ENCODE assay signal across 19 cellular contexts in genomic region chr7:48173313-48173712, GRCh38. TPM values are rescaled to one million over a fixed set of nuclear protein-coding genes. Genes with fewer than 3 reads are reported as not detected.
DNase-seq lines count a peak whose midpoint lies in the region; ATAC-seq, FAIRE-seq and TF ChIP-seq lines count a peak whose summit lies in the region.
"Had no signal": no experiment of that assay in that cellular context is flagged by ENCODE, and none has a peak within 500 bp of the region (broad histone marks: within the 10 kb centered on the region; RNA-seq: fewer than 3 reads in every experiment).

No MANE protein-coding gene starts in this region.

- H3K27ac ChIP-seq in A673 (ENCODE audit: low read depth, low read length, poor library complexity, severe bottlenecking), result no peak overlapping the region
- no peak overlapping the region for H3K27ac ChIP-seq in astrocyte (ENCODE audit: low read depth, low read length)
- no peak overlapping the region for H3K27ac ChIP-seq in thyroid gland
- H3K27ac ChIP-seq: BLaER1 treated with 17β-estradiol and CSF1 and Interleukin-3, amounts not matched to agents 10 nM and 100 nM; GM23248 had no signal

- DNase-seq in A673 (ENCODE audit: low spot score), result no peak
- peak; percentile 95 for DNase-seq in LNCaP clone FGC (ENCODE audit: low read depth)
- DNase-seq in astrocyte (ENCODE audit: low read depth), result no peak
- no peak for DNase-seq in stimulated activated CD4-positive, alpha-beta T cell treated with anti-CD3 and anti-CD28 coated beads, Interleukin-15, amount 100 ng/mL, for 24 hours
- no peak for DNase-seq in thyroid gland
- DNase-seq: 8988T; CD8-positive, alpha-beta T cell; DMS 273 treated with DMSO at 0.1 percent for 48 hours; DMS79; GDM1 had no signal

- POLR2A ChIA-PET in A673 (lab: Charles Lee; ENCODE audit: low non-redundant PET), result no interaction called here

- FAIRE-seq in astrocyte (lab: Jason Lieb, UNC), result no peak
- FAIRE-seq: GM12892, GM18507, H54 had no signal

- H3K4me2 ChIP-seq in astrocyte (ENCODE audit: low read length), result peak overlapping the region; percentile 56
- H3K4me2 ChIP-seq: BLaER1 treated with 17β-estradiol and CSF1 and Interleukin-3, amounts not matched to agents 10 nM and 100 nM had no signal

- no peaks in the 10 kb centered on the region for H3K9me3 ChIP-seq in A673 (ENCODE audit: low read depth, low read length, poor library complexity, severe bottlenecking)
- H3K9me3 ChIP-seq in astrocyte (ENCODE audit: insufficient read depth, low read depth, low read length), result no peaks in the 10 kb centered on the region
- H3K9me3 ChIP-seq in thyroid gland, result no peaks in the 10 kb centered on the region

- no peaks in the 10 kb centered on the region for H3K4me1 Mint-ChIP-seq in astrocyte (ENCODE audit: low read depth, unreplicated experiment)
- H3K4me1 Mint-ChIP-seq: B cell had no signal

- H2AFZ ChIP-seq in astrocyte (ENCODE audit: low read depth, low read length), result no peak overlapping the region
- H2AFZ ChIP-seq: GM23248 had no signal

- TF ChIP-seq CTCF in A673 (conservative IDR thresholded peaks at IDR 0.05; ENCODE audit: low read depth, low read length) (no peak), LNCaP clone FGC (IDR thresholded peaks at IDR 0.05; ENCODE audit: control insufficient read depth, extremely low read depth, insufficient read depth) (no peak), astrocyte (IDR thresholded peaks at IDR 0.05; ENCODE audit: insufficient read depth, low read depth, low read length) (no peak), thyroid gland (IDR thresholded peaks at IDR 0.05) (no peak)

- no TSS peak for BruUV-seq in A673 (replicated peaks; lab: Mats Ljungman, UMichigan)

- no peak for TF ChIP-seq POLR2A in thyroid gland (IDR thresholded peaks at IDR 0.05)

- H3K4me1 ChIP-seq in A673 (ENCODE audit: insufficient read depth, low read length, poor library complexity, severe bottlenecking) (no peaks in the 10 kb centered on the region), astrocyte (ENCODE audit: insufficient read depth, low read length) (peaks cover 9% of the 10 kb centered on the region), thyroid gland (peaks cover 0 to 3% of the 10 kb centered on the region in 2 donors)

- H3K36me3 Mint-ChIP-seq in astrocyte (ENCODE audit: low read depth, unreplicated experiment), result no peaks in the 10 kb centered on the region
- H3K36me3 Mint-ChIP-seq: CD8-positive, alpha-beta T cell had no signal

- no peak overlapping the region for H3K9ac ChIP-seq in astrocyte (ENCODE audit: low read length)
- H3K9ac ChIP-seq: BLaER1 treated with 17β-estradiol and CSF1 and Interleukin-3, amounts not matched to agents 10 nM and 100 nM; GM23248 had no signal

- H3K27me3 Mint-ChIP-seq in astrocyte (ENCODE audit: low read depth, unreplicated experiment), result no peaks in the 10 kb centered on the region

- H3K79me2 ChIP-seq in astrocyte (ENCODE audit: insufficient read depth, low read length), result no peaks in the 10 kb centered on the region

- no peak overlapping the region for H3K4me3 Mint-ChIP-seq in astrocyte (ENCODE audit: unreplicated experiment)
- H3K4me3 Mint-ChIP-seq: B cell; CD8-positive, alpha-beta T cell had no signal

- ATAC-seq in esophagus mucosa (peak; percentile 25), HG02610 (IDR thresholded peaks at IDR 0.05; ENCODE audit: unreplicated experiment) (no peak), HG02588 (IDR thresholded peaks at IDR 0.05; ENCODE audit: unreplicated experiment) (no peak)
- ATAC-seq: CD8-positive, alpha-beta T cell had no signal

- intact Hi-C loops in A673 (cut with micrococcal nuclease; ENCODE audit: unreplicated experiment), result no loop called here
- intact Hi-C loops in thyroid gland (cut with DNase I), result no loop called here

- peak overlapping the region; percentile 13 for H3K4me3 ChIP-seq in A673 (ENCODE audit: low read depth, low read length, poor library complexity, severe bottlenecking)
- no peak overlapping the region for H3K4me3 ChIP-seq in LNCaP clone FGC (ENCODE audit: low read depth, low read length)
- H3K4me3 ChIP-seq in astrocyte (ENCODE audit: insufficient read depth, low read depth, low read length), result no peak overlapping the region
- no peak overlapping the region for H3K4me3 ChIP-seq in thyroid gland (replicated peaks in 1 of 3)
- H3K4me3 ChIP-seq: BLaER1 treated with 17β-estradiol and CSF1 and Interleukin-3, amounts not matched to agents 10 nM and 100 nM; GM23248 had no signal

- CTCF ChIA-PET in A673 (lab: Charles Lee), result no interaction called here

- H3K36me3 ChIP-seq in A673 (ENCODE audit: insufficient read depth, low read length, poor library complexity, severe bottlenecking) (no peaks in the 10 kb centered on the region), astrocyte (ENCODE audit: insufficient read depth, low read length) (no peaks in the 10 kb centered on the region), thyroid gland (no peaks in the 10 kb centered on the region)
- H3K36me3 ChIP-seq: BLaER1 treated with 17β-estradiol and CSF1 and Interleukin-3, amounts not matched to agents 10 nM and 100 nM had no signal

- H4K20me1 ChIP-seq in astrocyte (ENCODE audit: insufficient read depth, low read length), result no peaks in the 10 kb centered on the region
- H4K20me1 ChIP-seq: BLaER1 treated with 17β-estradiol and CSF1 and Interleukin-3, amounts not matched to agents 10 nM and 100 nM had no signal

- H3K27ac Mint-ChIP-seq in astrocyte (ENCODE audit: unreplicated experiment), result no peak overlapping the region
- H3K27ac Mint-ChIP-seq: B cell; CD8-positive, alpha-beta T cell had no signal

- no peaks in the 10 kb centered on the region for H3K9me3 Mint-ChIP-seq in astrocyte (ENCODE audit: unreplicated experiment)
- H3K9me3 Mint-ChIP-seq: CD8-positive, alpha-beta T cell had no signal

- H3K27me3 ChIP-seq in A673 (replicated peaks; ENCODE audit: insufficient read depth, low read depth, low read length, poor library complexity), result no peaks in the 10 kb centered on the region
- H3K27me3 ChIP-seq in astrocyte (ENCODE audit: insufficient read depth, low read length), result no peaks in the 10 kb centered on the region
- H3K27me3 ChIP-seq in thyroid gland, result no peaks in the 10 kb centered on the region
- H3K27me3 ChIP-seq: BLaER1 treated with 17β-estradiol and CSF1 and Interleukin-3, amounts not matched to agents 10 nM and 100 nM had no signal

RNA-seq across cellular contexts. Expression of gene ABCA13, which starts 2.1 kb away (rescaled TPM):
- total RNA-seq in A673 (2021) (10.2 and 15.6 TPM in 2 replicates), astrocyte (0.34 and 0.38 TPM in 2 replicates), esophagus mucosa (4.3 TPM), thyroid gland (10 to 100 TPM in 3 of 4 donors, 1 to 10 TPM in 1; 7.6 to 13.3 (median 11.7) TPM)
- total RNA-seq: B cell; CD8-positive, alpha-beta T cell had no signal
